22 cellular contexts compared by ENCODE assay signal in the genomic region with DNA sequence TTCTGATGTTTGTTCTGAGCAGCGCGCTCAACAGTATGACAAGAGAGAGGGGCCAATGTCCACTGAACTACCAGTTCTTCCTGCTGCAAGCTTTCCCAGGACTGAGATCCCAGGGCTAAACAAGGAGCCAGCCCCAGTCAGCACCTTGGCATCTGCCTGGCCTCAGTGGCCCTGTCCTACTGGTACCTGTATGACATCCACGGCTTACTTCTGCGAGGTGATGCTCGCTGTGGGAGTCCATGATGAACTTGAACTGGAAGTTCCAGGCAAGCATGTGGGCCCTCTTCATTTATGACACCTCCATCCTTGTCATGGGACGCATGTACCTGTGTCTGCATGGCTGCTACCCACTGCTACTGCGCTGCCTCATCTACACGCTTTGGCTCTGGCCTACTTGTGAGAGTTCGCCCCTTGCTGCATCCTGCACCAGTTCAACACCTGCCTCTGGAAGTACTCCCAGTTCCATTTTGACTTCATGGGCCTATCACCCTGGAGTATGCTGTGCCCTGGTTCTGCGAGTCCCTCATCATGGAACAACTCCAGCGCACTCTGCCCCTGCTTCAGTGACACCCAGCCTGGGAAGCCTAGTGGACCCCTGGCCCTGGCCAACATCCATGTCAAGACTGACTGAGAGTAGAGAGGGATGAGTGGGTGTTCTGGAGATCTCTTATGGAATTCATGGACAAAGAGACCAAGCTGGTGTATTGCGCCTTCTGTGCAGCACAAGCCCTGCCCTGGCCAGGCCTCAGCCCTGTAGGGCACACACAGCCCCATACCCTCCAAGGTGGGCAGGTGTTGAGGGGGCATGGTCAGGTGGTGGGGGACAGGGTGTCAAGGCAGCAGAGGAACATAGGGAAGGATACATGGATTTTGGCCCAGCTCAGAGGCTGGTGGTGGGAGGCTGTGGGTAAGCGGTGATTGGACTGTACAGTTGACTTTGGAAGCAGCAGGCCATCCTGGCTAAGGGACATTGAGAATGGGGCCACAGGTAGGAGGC.
DNase-seq lines count a peak whose midpoint lies in the region; ATAC-seq, FAIRE-seq and TF ChIP-seq lines count a peak whose summit lies in the region.
"Had no signal": no experiment of that assay in that cellular context is flagged by ENCODE, and none has a peak within 500 bp of the region (broad histone marks: within the 10 kb centered on the region; RNA-seq: fewer than 3 reads in every experiment).

No MANE protein-coding gene starts in this region.

- 97 to 100% methylated on average over 9 to 13 of the region's 13 CpGs for WGBS in upper lobe of left lung, 2 donors

- no peak overlapping the region for H3K9ac ChIP-seq in kidney (ENCODE audit: low read length in 2 of 2)
- H3K9ac ChIP-seq: BLaER1 had no signal

- H3K4me3 Mint-ChIP-seq in stimulated activated effector memory CD8-positive, alpha-beta T cell treated with anti-CD3 and anti-CD28 coated beads, Interleukin-12 subunit alpha, Interleukin-12 subunit beta, amount 100 ng/mL, for 72 hours, result no peak overlapping the region
- H3K4me3 Mint-ChIP-seq: CD14-positive monocyte; CD4-positive, alpha-beta memory T cell; GM23338 had no signal

- no peak for TF ChIP-seq EP300 in upper lobe of left lung (IDR thresholded peaks at IDR 0.05)

- no peaks in the 10 kb centered on the region for H3K27me3 ChIP-seq in upper lobe of left lung
- H3K27me3 ChIP-seq: BLaER1 had no signal

- no peaks in the 10 kb centered on the region for H3K4me1 ChIP-seq in kidney (ENCODE audit: control insufficient read depth in 1 of 2, insufficient read depth in 1 of 2, low read depth in 1 of 2, low read length in 2 of 2)
- no peaks in the 10 kb centered on the region for H3K4me1 ChIP-seq in mucosa of descending colon (ENCODE audit: low read depth)
- no peaks in the 10 kb centered on the region for H3K4me1 ChIP-seq in upper lobe of left lung
- H3K4me1 ChIP-seq: A549, BLaER1 had no signal

- no peak for FAIRE-seq in kidney (lab: Jason Lieb, UNC)
- FAIRE-seq: A549, GM12891, GM18507, H54 had no signal

- intact Hi-C loops in kidney (cut with DNase I) (no loop called here), mucosa of descending colon (cut with DNase I, micrococcal nuclease) (no loop called here)

- no peak overlapping the region for H3K27ac Mint-ChIP-seq in stimulated activated effector memory CD8-positive, alpha-beta T cell treated with anti-CD3 and anti-CD28 coated beads, Interleukin-12 subunit alpha, Interleukin-12 subunit beta, amount 100 ng/mL, for 72 hours
- H3K27ac Mint-ChIP-seq: GM23338 had no signal

- H3K27ac ChIP-seq in kidney (ENCODE audit: low read depth in 2 of 2, low read length in 2 of 2) (no peak overlapping the region), upper lobe of left lung (no peak overlapping the region)
- H3K27ac ChIP-seq: A549, BLaER1, HL-60 had no signal

- H3K36me3 ChIP-seq in kidney (ENCODE audit: control insufficient read depth in 1 of 2, insufficient read depth in 2 of 2, low read length in 2 of 2), result no peaks in the 10 kb centered on the region
- no peaks in the 10 kb centered on the region for H3K36me3 ChIP-seq in mucosa of descending colon (ENCODE audit: low read depth)
- no peaks in the 10 kb centered on the region for H3K36me3 ChIP-seq in upper lobe of left lung
- H3K36me3 ChIP-seq: BLaER1 had no signal

- ATAC-seq in mucosa of descending colon, result peak; percentile 16
- ATAC-seq in stimulated activated effector memory CD8-positive, alpha-beta T cell treated with anti-CD3 and anti-CD28 coated beads, Interleukin-12 subunit alpha, Interleukin-12 subunit beta, amount 100 ng/mL, for 72 hours, result peak; percentile 40
- peak; percentile 24 to 53 for ATAC-seq in upper lobe of left lung (ENCODE audit: low FRiP score in 2 of 2)
- ATAC-seq: A549, GM23338 had no signal

- peaks cover 11% of the 10 kb centered on the region for H3K9me3 Mint-ChIP-seq in stimulated activated effector memory CD8-positive, alpha-beta T cell treated with anti-CD3 and anti-CD28 coated beads, Interleukin-12 subunit alpha, Interleukin-12 subunit beta, amount 100 ng/mL, for 72 hours
- H3K9me3 Mint-ChIP-seq: GM23338 had no signal

- DNase-seq in kidney (peak; percentile 33), mucosa of descending colon (peak in 1 of 3 donors; percentile 15), upper lobe of left lung (peak in 1 of 2 donors; percentile 11), cerebellar nuclear complex (lab: John Stamatoyannopoulos, UW) (no peak), NAMALWA (ENCODE audit: low spot score) (no peak), GM03348 (ENCODE audit: low spot score) (no peak)
- no peak for DNase-seq in stimulated activated effector memory CD8-positive, alpha-beta T cell treated with anti-CD3 and anti-CD28 coated beads, Interleukin-12 subunit alpha, Interleukin-12 subunit beta, amount 100 ng/mL, for 72 hours (ENCODE audit: low spot score in 2 of 2)
- DNase-seq in stimulated activated CD4-positive, alpha-beta T cell treated with anti-CD3 and anti-CD28 coated beads, Interleukin-2, amount 100 ng/mL, for 24 hours, result no peak
- DNase-seq: AML-193, Calu3, DMS79 treated with DMSO at 0.1 percent for 48 hours, GF-D8, HCEC 1CT had no signal

- H3K36me3 Mint-ChIP-seq in stimulated activated effector memory CD8-positive, alpha-beta T cell treated with anti-CD3 and anti-CD28 coated beads, Interleukin-12 subunit alpha, Interleukin-12 subunit beta, amount 100 ng/mL, for 72 hours, result no peaks in the 10 kb centered on the region
- H3K36me3 Mint-ChIP-seq: CD14-positive monocyte; CD4-positive, alpha-beta memory T cell had no signal

- TF ChIP-seq POLR2A in upper lobe of left lung (IDR thresholded peaks at IDR 0.05), result no peak

- H3K4me3 ChIP-seq in kidney (ENCODE audit: low read length in 2 of 2) (no peak overlapping the region), mucosa of descending colon (no peak overlapping the region), upper lobe of left lung (no peak overlapping the region)
- H3K4me3 ChIP-seq: A549, BLaER1, GM23338 had no signal

- TF ChIP-seq CTCF in kidney (IDR thresholded peaks at IDR 0.05; ENCODE audit: borderline replicate concordance, extremely low read depth, insufficient read depth), result no peak
- no peak for TF ChIP-seq CTCF in mucosa of descending colon (IDR thresholded peaks at IDR 0.05)
- TF ChIP-seq CTCF in upper lobe of left lung (IDR thresholded peaks at IDR 0.05), result no peak

- H3K9me3 ChIP-seq in kidney (ENCODE audit: control insufficient read depth in 1 of 2, low read length in 2 of 2) (no peaks in the 10 kb centered on the region), mucosa of descending colon (no peaks in the 10 kb centered on the region), upper lobe of left lung (no peaks in the 10 kb centered on the region)
- H3K9me3 ChIP-seq: A549, BLaER1 had no signal

- H3K4me1 Mint-ChIP-seq in stimulated activated effector memory CD8-positive, alpha-beta T cell treated with anti-CD3 and anti-CD28 coated beads, Interleukin-12 subunit alpha, Interleukin-12 subunit beta, amount 100 ng/mL, for 72 hours, result no peaks in the 10 kb centered on the region
- H3K4me1 Mint-ChIP-seq: CD14-positive monocyte; CD4-positive, alpha-beta memory T cell had no signal
